21 cellular contexts compared by ENCODE assay signal in the genomic region with DNA sequence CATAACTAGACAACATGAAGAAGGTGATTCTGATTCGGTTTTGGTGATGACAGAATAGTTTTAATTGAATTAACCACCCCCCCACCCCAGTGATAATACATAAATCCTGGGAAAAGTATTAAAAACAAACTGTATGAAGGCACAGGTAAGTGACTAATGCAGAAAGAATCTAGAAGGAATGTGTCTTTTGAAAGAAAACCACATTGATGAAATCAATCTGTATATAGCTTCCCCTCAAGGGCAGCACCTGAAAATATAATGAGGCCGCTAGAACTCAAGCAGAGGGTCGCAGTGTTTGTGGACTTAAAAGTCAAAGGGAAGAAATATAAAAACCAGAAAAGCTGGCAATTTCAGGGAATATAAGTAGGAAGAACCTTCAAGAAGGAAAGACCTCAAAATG.
DNase-seq lines count a peak whose midpoint lies in the region; FAIRE-seq lines count a peak whose summit lies in the region.
"Had no signal": no experiment of that assay in that cellular context is flagged by ENCODE, and none has a peak within 500 bp of the region (broad histone marks: within the 10 kb centered on the region; RNA-seq: fewer than 3 reads in every experiment).

No MANE protein-coding gene starts in this region.

- DNase-seq in DMS53 (lab: John Stamatoyannopoulos, UW) (peak; percentile 17), DMS53 treated with DMSO at 0.1 percent for 48 hours (lab: John Stamatoyannopoulos, UW; ENCODE audit: unreplicated experiment) (no peak), amniotic epithelial cell (ENCODE audit: low read depth) (peak; percentile 1), glomerular visceral epithelial cell (ENCODE audit: extremely low spot score) (peak; percentile 15), urothelium cell line (ENCODE audit: low spot score) (peak; percentile 33), DMS153 treated with DMSO at 0.1 percent for 48 hours (lab: John Stamatoyannopoulos, UW; ENCODE audit: unreplicated experiment) (no peak), NCI-H510A (lab: John Stamatoyannopoulos, UW) (no peak), NAMALWA (ENCODE audit: low spot score) (no peak)
- DNase-seq: activated CD4-positive, alpha-beta T cell treated with anti-CD3 and anti-CD28 coated beads, Interleukin-2, amount 10 ng/mL, durations not matched to agents 24 days and 14 days; activated gamma-delta T cell treated with Interleukin-2 at 50 U/mL for 16 hours; activated T-cell treated with anti-CD3 and anti-CD28 coated beads, Interleukin-2, amount 50 U/mL, for 24 hours; cerebellar nuclear complex; IMR-90; left cardiac atrium; NCI-H2029 treated with DMSO at 0.1 percent for 48 hours; right lobe of liver; Right ventricle myocardium superior; stimulated activated CD4-positive, alpha-beta T cell treated with anti-CD3 and anti-CD28 coated beads, Interleukin-12 subunit alpha, Interleukin-12 subunit beta, amount 100 ng/mL, for 4 hours; stimulated activated CD4-positive, alpha-beta T cell treated with anti-CD3 and anti-CD28 coated beads, Interleukin-4, amount 100 ng/mL, for 1 hour; SW 1271 had no signal

- no peak for FAIRE-seq in urothelium cell line (lab: Jason Lieb, UNC)
- FAIRE-seq: H1 had no signal

Comparison
In these comparisons a context has a peak if more than half of its experiments do, and no peak if none do; other contexts are left out.
1. DNase-seq: peak in DMS53 (single experiment), amniotic epithelial cell (single experiment), glomerular visceral epithelial cell (single experiment) and urothelium cell line (single experiment); none in DMS53 treated with DMSO at 0.1 percent for 48 hours (single experiment), DMS153 treated with DMSO at 0.1 percent for 48 hours (single experiment), NCI-H510A (single experiment) and NAMALWA (single experiment).